In genomic region chr10:62306663-62307062, GRCh38 we compare ENCODE assay signal across 16 cellular contexts. TPM values are rescaled to one million over a fixed set of nuclear protein-coding genes. Genes with fewer than 3 reads are reported as not detected.
DNase-seq lines count a peak whose midpoint lies in the region; ATAC-seq and TF ChIP-seq lines count a peak whose summit lies in the region.
"Had no signal": no experiment of that assay in that cellular context is flagged by ENCODE, and none has a peak within 500 bp of the region (broad histone marks: within the 10 kb centered on the region; RNA-seq: fewer than 3 reads in every experiment).

No MANE protein-coding gene starts in this region.

- no peaks in the 10 kb centered on the region for H3K36me3 Mint-ChIP-seq in activated T-cell treated with anti-CD3 and anti-CD28 coated beads, Interleukin-2, amount 50 U/mL, for 72 hours (ENCODE audit: insufficient read depth in 2 of 2)
- H3K36me3 Mint-ChIP-seq in activated CD8-positive, alpha-beta memory T cell treated with anti-CD3 and anti-CD28 coated beads, Interleukin-2, amount 10 ng/mL, durations not matched to agents 7 days and 5 days: no peaks in the 10 kb centered on the region
- H3K36me3 Mint-ChIP-seq in Calu3 (ENCODE audit: insufficient read depth, unreplicated experiment): no peaks in the 10 kb centered on the region

- H3K27me3 Mint-ChIP-seq in activated T-cell treated with anti-CD3 and anti-CD28 coated beads, Interleukin-2, amount 50 U/mL, for 72 hours (ENCODE audit: low read depth): peaks cover 22% of the 10 kb centered on the region
- peaks cover 3% of the 10 kb centered on the region for H3K27me3 Mint-ChIP-seq in activated CD8-positive, alpha-beta memory T cell treated with anti-CD3 and anti-CD28 coated beads, Interleukin-2, amount 10 ng/mL, durations not matched to agents 7 days and 5 days
- H3K27me3 Mint-ChIP-seq in Calu3 (ENCODE audit: unreplicated experiment): no peaks in the 10 kb centered on the region

- no peak overlapping the region for H3K4me3 ChIP-seq in kidney epithelial cell (ENCODE audit: low read depth, low read length)
- H3K4me3 ChIP-seq: A549, body of pancreas, tibial nerve had no signal

- ATAC-seq in activated T-cell treated with anti-CD3 and anti-CD28 coated beads, Interleukin-2, amount 50 U/mL, for 72 hours (replicated peaks in 1 of 2): no peak
- peak; percentile 49 for ATAC-seq in stimulated activated naive CD8-positive, alpha-beta T cell treated with anti-CD3 and anti-CD28 coated beads, Interleukin-15, Interleukin-2, amounts not matched to agents 100 U/mL and 50 U/mL, for 24 hours
- no peak for ATAC-seq in activated CD8-positive, alpha-beta memory T cell treated with anti-CD3 and anti-CD28 coated beads, Interleukin-2, amount 10 ng/mL, durations not matched to agents 7 days and 5 days
- ATAC-seq: A549, body of pancreas, Panc1 had no signal

- peak; percentile 7 for DNase-seq in activated T-cell treated with anti-CD3 and anti-CD28 coated beads for 1 hour (ENCODE audit: low read depth)
- no peak for DNase-seq in activated T-cell treated with anti-CD3 and anti-CD28 coated beads, Interleukin-2, amount 50 U/mL, for 72 hours
- DNase-seq in activated naive CD4-positive, alpha-beta T cell treated with anti-CD3 and anti-CD28 coated beads, Interleukin-2, amount 50 U/mL, for 16 hours: peak; percentile 15
- peak; percentile 42 for DNase-seq in kidney epithelial cell (ENCODE audit: low read depth)
- peak; percentile 9 for DNase-seq in stimulated activated naive CD8-positive, alpha-beta T cell treated with anti-CD3 and anti-CD28 coated beads, Interleukin-15, Interleukin-2, amounts not matched to agents 100 U/mL and 50 U/mL, for 24 hours
- DNase-seq in activated CD8-positive, alpha-beta memory T cell treated with anti-CD3 and anti-CD28 coated beads, Interleukin-2, amount 10 ng/mL, durations not matched to agents 7 days and 5 days: no peak
- DNase-seq in Calu3: no peak
- no peak for DNase-seq in NCI-H1092 (lab: John Stamatoyannopoulos, UW)
- DNase-seq: body of pancreas, DMS 273 treated with DMSO at 0.1 percent for 48 hours, glutamatergic neuron, NCI-H1417, NCI-H526 had no signal

- no peak overlapping the region for H3K27ac Mint-ChIP-seq in activated T-cell treated with anti-CD3 and anti-CD28 coated beads, Interleukin-2, amount 50 U/mL, for 72 hours
- H3K27ac Mint-ChIP-seq in activated CD8-positive, alpha-beta memory T cell treated with anti-CD3 and anti-CD28 coated beads, Interleukin-2, amount 10 ng/mL, durations not matched to agents 7 days and 5 days: no peak overlapping the region
- no peak overlapping the region for H3K27ac Mint-ChIP-seq in Calu3 (ENCODE audit: unreplicated experiment)

- CTCF ChIA-PET in activated CD8-positive, alpha-beta memory T cell treated with anti-CD3 and anti-CD28 coated beads, Interleukin-2, amount 10 ng/mL, durations not matched to agents 7 days and 5 days (lab: Charles Lee): no interaction called here
- CTCF ChIA-PET in Calu3 (lab: Charles Lee): no interaction called here

- H3K9me3 Mint-ChIP-seq in activated T-cell treated with anti-CD3 and anti-CD28 coated beads, Interleukin-2, amount 50 U/mL, for 72 hours: no peaks in the 10 kb centered on the region
- no peaks in the 10 kb centered on the region for H3K9me3 Mint-ChIP-seq in activated CD8-positive, alpha-beta memory T cell treated with anti-CD3 and anti-CD28 coated beads, Interleukin-2, amount 10 ng/mL, durations not matched to agents 7 days and 5 days (ENCODE audit: low read depth)
- H3K9me3 Mint-ChIP-seq in Calu3 (ENCODE audit: low read depth, unreplicated experiment): no peaks in the 10 kb centered on the region

- no peak for TF ChIP-seq CTCF in kidney epithelial cell (IDR thresholded peaks at IDR 0.05; ENCODE audit: insufficient read depth, low read length, poor library complexity, severe bottlenecking)
- TF ChIP-seq CTCF in Calu3 (IDR thresholded peaks at IDR 0.05; ENCODE audit: unreplicated experiment): no peak

- intact Hi-C loops in Calu3 (cut with micrococcal nuclease; ENCODE audit: unreplicated experiment): no loop called here

- no peaks in the 10 kb centered on the region for H3K27me3 ChIP-seq in kidney epithelial cell (ENCODE audit: control insufficient read depth, insufficient read depth, low read length)
- H3K27me3 ChIP-seq: body of pancreas, tibial nerve had no signal

- no peaks in the 10 kb centered on the region for H3K36me3 ChIP-seq in kidney epithelial cell (ENCODE audit: control insufficient read depth, insufficient read depth, low read length)
- H3K36me3 ChIP-seq: tibial nerve had no signal

- BruUV-seq in Calu3 (replicated peaks; lab: Mats Ljungman, UMichigan): no TSS peak

- H3K4me1 Mint-ChIP-seq in activated T-cell treated with anti-CD3 and anti-CD28 coated beads, Interleukin-2, amount 50 U/mL, for 72 hours (ENCODE audit: low read depth): peaks cover 30% of the 10 kb centered on the region
- no peaks in the 10 kb centered on the region for H3K4me1 Mint-ChIP-seq in activated CD8-positive, alpha-beta memory T cell treated with anti-CD3 and anti-CD28 coated beads, Interleukin-2, amount 10 ng/mL, durations not matched to agents 7 days and 5 days
- H3K4me1 Mint-ChIP-seq in Calu3 (ENCODE audit: low read depth, unreplicated experiment): no peaks in the 10 kb centered on the region

- H3K4me3 Mint-ChIP-seq in activated T-cell treated with anti-CD3 and anti-CD28 coated beads, Interleukin-2, amount 50 U/mL, for 72 hours: no peak overlapping the region
- no peak overlapping the region for H3K4me3 Mint-ChIP-seq in activated CD8-positive, alpha-beta memory T cell treated with anti-CD3 and anti-CD28 coated beads, Interleukin-2, amount 10 ng/mL, durations not matched to agents 7 days and 5 days
- no peak overlapping the region for H3K4me3 Mint-ChIP-seq in Calu3 (ENCODE audit: low read depth, unreplicated experiment)

RNA-seq across cellular contexts. Expression of gene RTKN2, which starts 38.0 kb away (rescaled TPM):
- total RNA-seq in activated T-cell treated with anti-CD3 and anti-CD28 coated beads, Interleukin-2, amount 50 U/mL, for 72 hours: 10 to 100 TPM in 1 of 2 donors, 1 to 10 TPM in 1; 9.8 to 18.7 TPM
- total RNA-seq in kidney epithelial cell: 6.7 and 8.8 TPM in 2 replicates
- 1 to 10 TPM; 2.9 to 3.8 TPM for total RNA-seq in activated CD8-positive, alpha-beta memory T cell treated with anti-CD3 and anti-CD28 coated beads, Interleukin-2, amount 10 ng/mL, durations not matched to agents 7 days and 5 days
- 25.0 and 26.7 TPM in 2 replicates for total RNA-seq in Calu3 (2022)

Comparison
In these comparisons a context has a peak if more than half of its experiments do, and no peak if none do; other contexts are left out.
1. DNase-seq: peak in activated T-cell treated with anti-CD3 and anti-CD28 coated beads for 1 hour (single experiment), activated naive CD4-positive, alpha-beta T cell treated with anti-CD3 and anti-CD28 coated beads, Interleukin-2, amount 50 U/mL, for 16 hours (single experiment), kidney epithelial cell (single experiment) and stimulated activated naive CD8-positive, alpha-beta T cell treated with anti-CD3 and anti-CD28 coated beads, Interleukin-15, Interleukin-2, amounts not matched to agents 100 U/mL and 50 U/mL, for 24 hours (single experiment); none in activated T-cell treated with anti-CD3 and anti-CD28 coated beads, Interleukin-2, amount 50 U/mL, for 72 hours (0 of 2), activated CD8-positive, alpha-beta memory T cell treated with anti-CD3 and anti-CD28 coated beads, Interleukin-2, amount 10 ng/mL, durations not matched to agents 7 days and 5 days (single experiment), Calu3 (single experiment) and NCI-H1092 (single experiment).